21 cellular contexts compared by ENCODE assay signal in the genomic region with DNA sequence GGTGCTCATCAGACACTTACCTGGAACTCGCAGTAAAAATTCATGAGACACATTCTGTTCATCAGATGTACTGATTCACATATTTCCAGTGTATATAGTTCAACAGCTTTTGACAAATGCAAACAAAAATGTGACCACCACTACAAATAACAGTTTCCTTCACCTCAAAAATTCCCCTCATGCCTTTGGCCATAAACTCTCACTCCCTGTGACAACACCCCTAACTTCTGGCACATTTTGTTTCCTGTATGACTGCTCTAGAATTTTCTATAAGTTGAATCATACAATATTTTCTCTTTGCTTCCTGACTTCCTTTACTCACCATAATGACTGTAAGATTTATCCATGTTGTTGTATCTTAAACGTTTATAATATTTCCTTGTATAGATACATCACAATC.
A peak's percentile ranks its signal among the peaks of the same experiment; 100 is the strongest.
DNase-seq lines count a peak whose midpoint lies in the region; ATAC-seq, FAIRE-seq and TF ChIP-seq lines count a peak whose summit lies in the region.
"Had no signal": no experiment of that assay in that cellular context is flagged by ENCODE, and none has a peak within 500 bp of the region (broad histone marks: within the 10 kb centered on the region; RNA-seq: fewer than 3 reads in every experiment).

No MANE protein-coding gene starts in this region.

- BruUV-seq in Calu3 (replicated peaks; lab: Mats Ljungman, UMichigan), result no TSS peak

- FAIRE-seq in GM19239 (lab: Jason Lieb, UNC), result no peak
- FAIRE-seq: colon, GM12892, keratinocyte, small intestine had no signal

- H3K4me3 ChIP-seq in fibroblast of pulmonary artery (replicated peaks; ENCODE audit: low read depth, low read length) (no peak overlapping the region), Peyer's patch (no peak overlapping the region)
- H3K4me3 ChIP-seq: lower lobe of right lung had no signal

- no peak overlapping the region for H3K27ac ChIP-seq in Peyer's patch
- H3K27ac ChIP-seq: lower lobe of right lung had no signal

- TF ChIP-seq CTCF in Calu3 (IDR thresholded peaks at IDR 0.05; ENCODE audit: unreplicated experiment) (no peak), fibroblast of pulmonary artery (IDR thresholded peaks at IDR 0.05; ENCODE audit: low read length, missing control alignments) (no peak), Peyer's patch (IDR thresholded peaks at IDR 0.05) (no peak)

- H3K4me1 ChIP-seq in Peyer's patch, result no peaks in the 10 kb centered on the region
- H3K4me1 ChIP-seq: lower lobe of right lung had no signal

- no peaks in the 10 kb centered on the region for H3K36me3 Mint-ChIP-seq in Calu3 (ENCODE audit: insufficient read depth, unreplicated experiment)
- H3K36me3 Mint-ChIP-seq: IgD-negative memory B cell had no signal

- H3K27me3 ChIP-seq in Peyer's patch, result no peaks in the 10 kb centered on the region

- intact Hi-C loops in Calu3 (cut with micrococcal nuclease; ENCODE audit: unreplicated experiment), result loop anchor here (10.0 kb wide), 1 partner anchor 609 kb away; no protein-coding TSS in a partner anchor

- H3K9me3 Mint-ChIP-seq in Calu3 (ENCODE audit: low read depth, unreplicated experiment), result no peaks in the 10 kb centered on the region

- no peak for ATAC-seq in HG03460 (IDR thresholded peaks at IDR 0.05; ENCODE audit: unreplicated experiment)
- ATAC-seq: activated naive CD4-positive, alpha-beta T cell treated with anti-CD3 and anti-CD28 coated beads, Interleukin-2, amount 50 U/mL, for 72 hours; lower lobe of right lung had no signal

- H3K36me3 ChIP-seq in Peyer's patch, result no peaks in the 10 kb centered on the region
- H3K36me3 ChIP-seq: lower lobe of right lung had no signal

- H3K4me1 Mint-ChIP-seq in Calu3 (ENCODE audit: low read depth, unreplicated experiment), result peaks cover 11% of the 10 kb centered on the region
- H3K4me1 Mint-ChIP-seq: activated B cell treated with CpG ODN at 0.5 μM for 24 hours, IgD-negative memory B cell had no signal

- TF ChIP-seq POLR2A in Peyer's patch (IDR thresholded peaks at IDR 0.05), result no peak

- peaks cover 9% of the 10 kb centered on the region for H3K27me3 Mint-ChIP-seq in Calu3 (ENCODE audit: unreplicated experiment)
- H3K27me3 Mint-ChIP-seq: activated B cell treated with CpG ODN at 0.5 μM for 24 hours, IgD-negative memory B cell had no signal

- no peaks in the 10 kb centered on the region for H3K9me3 ChIP-seq in Peyer's patch
- H3K9me3 ChIP-seq: lower lobe of right lung had no signal

- peak overlapping the region; percentile 57 for H3K27ac Mint-ChIP-seq in Calu3 (ENCODE audit: unreplicated experiment)
- H3K27ac Mint-ChIP-seq: activated B cell treated with CpG ODN at 0.5 μM for 24 hours; activated naive CD4-positive, alpha-beta T cell treated with anti-CD3 and anti-CD28 coated beads, Interleukin-2, amount 50 U/mL, for 72 hours; IgD-negative memory B cell had no signal

- no peak for DNase-seq in Calu3
- DNase-seq in astrocyte of the hippocampus (ENCODE audit: low read depth, low spot score), result peak; percentile 6
- DNase-seq in fibroblast of pulmonary artery (ENCODE audit: low read depth), result peak; percentile 23
- DNase-seq in renal cortical epithelial cell (ENCODE audit: low read depth), result peak; percentile 1
- no peak for DNase-seq in NCI-H146 (lab: John Stamatoyannopoulos, UW)
- DNase-seq in GM19239 (ENCODE audit: insufficient read length, low spot score), result no peak
- DNase-seq in Peyer's patch, result no peak
- DNase-seq: activated B cell treated with CpG ODN at 0.5 μM for 24 hours; aorta; effector memory CD4-positive, alpha-beta T cell; lower lobe of right lung; NCI-H446; Right ventricle myocardium superior; small intestine; T-helper 9 cell had no signal

- no peak overlapping the region for H3K4me3 Mint-ChIP-seq in Calu3 (ENCODE audit: low read depth, unreplicated experiment)
- H3K4me3 Mint-ChIP-seq: activated B cell treated with CpG ODN at 0.5 μM for 24 hours, IgD-negative memory B cell had no signal

- CTCF ChIA-PET in Calu3 (lab: Charles Lee), result no interaction called here

Comparison
In these comparisons a context has a peak if more than half of its experiments do, and no peak if none do; other contexts are left out.
1. DNase-seq: peak in astrocyte of the hippocampus (single experiment), fibroblast of pulmonary artery (single experiment) and renal cortical epithelial cell (single experiment); none in Calu3 (single experiment), NCI-H146 (single experiment), GM19239 (single experiment) and Peyer's patch (0 of 3).